8 cellular contexts compared by ENCODE assay signal in the genomic region with DNA sequence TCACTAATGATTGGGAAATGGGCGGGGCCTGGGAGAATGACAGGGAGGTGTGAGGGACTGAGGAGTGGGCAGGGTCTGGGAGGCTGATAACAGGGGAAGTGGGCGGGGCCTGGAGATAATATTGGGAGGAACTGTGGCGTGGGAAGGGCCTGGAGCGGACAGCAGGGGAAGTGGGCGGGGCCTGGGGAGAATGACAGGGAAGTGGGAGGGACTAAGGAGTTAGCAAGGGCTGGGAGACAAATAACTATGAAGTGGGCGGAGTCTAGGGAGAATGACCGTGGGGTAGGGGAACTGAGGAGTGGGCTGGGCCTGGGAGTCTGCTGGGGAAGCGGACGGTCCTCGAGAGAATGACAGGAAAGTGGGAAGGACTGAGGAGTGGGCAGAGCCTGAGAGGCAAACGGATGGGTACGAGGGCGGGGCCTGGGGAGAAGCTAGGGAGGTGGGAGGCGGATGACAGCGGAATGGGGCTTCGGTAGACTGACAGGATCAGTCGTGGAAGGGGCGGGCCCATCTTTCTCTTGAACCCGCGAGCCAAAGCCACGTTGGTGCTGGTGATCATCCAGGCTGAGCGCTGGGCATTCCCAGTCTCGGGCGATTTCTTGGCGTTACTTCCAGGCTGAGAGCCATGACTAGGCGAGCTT. TPM values are rescaled to one million over a fixed set of nuclear protein-coding genes. Genes with fewer than 3 reads are reported as not detected.
DNase-seq lines count a peak whose midpoint lies in the region; ATAC-seq, FAIRE-seq and TF ChIP-seq lines count a peak whose summit lies in the region.

No MANE protein-coding gene starts in this region.

- POLR2A ChIA-PET in naive thymus-derived CD8-positive, alpha-beta T cell (lab: Charles Lee) = interaction anchor here (0.7 to 1.6 kb wide), 9 partner anchors 15 to 407 kb away, joined by 3 to 9 read pairs (median 4); partner anchors contain the start of genes DENND1C, KHSRP and TNFSF9

- peak overlapping the region; percentile 83 to 99 (median 97) for H3K4me3 Mint-ChIP-seq in naive thymus-derived CD8-positive, alpha-beta T cell

- TF ChIP-seq POLR2A in Peyer's patch (IDR thresholded peaks at IDR 0.05) = no peak

- H3K4me1 Mint-ChIP-seq in naive thymus-derived CD8-positive, alpha-beta T cell = peaks cover 22 to 39% (median 33%) of the 10 kb centered on the region in 4 donors

- H3K36me3 ChIP-seq in Peyer's patch = no peaks in the 10 kb centered on the region

- H3K36me3 Mint-ChIP-seq in naive thymus-derived CD8-positive, alpha-beta T cell = no peaks in the 10 kb centered on the region

- H3K4me3 ChIP-seq in Peyer's patch = peak overlapping the region; percentile 46 to 71 (median 62)

- H3K27ac ChIP-seq in Peyer's patch = peak overlapping the region; percentile 44 to 71 (median 58)

- no peaks in the 10 kb centered on the region for H3K9me3 Mint-ChIP-seq in naive thymus-derived CD8-positive, alpha-beta T cell

- no peaks in the 10 kb centered on the region for H3K27me3 Mint-ChIP-seq in naive thymus-derived CD8-positive, alpha-beta T cell

- H3K4me1 ChIP-seq in Peyer's patch = peaks cover 0 to 12% (median 5%) of the 10 kb centered on the region in 4 donors

- FAIRE-seq in A204.1 (lab: Jason Lieb, UNC) = peak; percentile 96

- TF ChIP-seq CTCF in Peyer's patch (IDR thresholded peaks at IDR 0.05) = no peak

- peak; percentile 90 to 95 (median 93) for DNase-seq in Peyer's patch
- DNase-seq in activated T-helper 1 cell treated with anti-CD3 and anti-CD28 coated beads, Interleukin-2, amount 50 U/mL, for 16 hours (ENCODE audit: low read depth in 1 of 2, low spot score in 1 of 2) = peak; percentile 17 to 23
- DNase-seq in fibroblast of peridontal ligament (ENCODE audit: extremely low read depth) = peak; percentile 34
- peak in 8 of 10 donors; percentile 23 to 76 (median 48) for DNase-seq in naive thymus-derived CD8-positive, alpha-beta T cell
- DNase-seq in stimulated activated naive CD8-positive, alpha-beta T cell treated with anti-CD3 and anti-CD28 coated beads, Interleukin-15, Interleukin-2, amounts not matched to agents 100 U/mL and 50 U/mL, for 24 hours = peak; percentile 84

- peak overlapping the region in 8 of 10 donors; percentile 3 to 92 (median 82) for H3K27ac Mint-ChIP-seq in naive thymus-derived CD8-positive, alpha-beta T cell

- peak; percentile 41 for ATAC-seq in GM18498 (IDR thresholded peaks at IDR 0.05; ENCODE audit: unreplicated experiment)
- ATAC-seq in HG03354 (IDR thresholded peaks at IDR 0.05; ENCODE audit: poor library complexity, severe bottlenecking, unreplicated experiment) = peak; percentile 47
- peak; percentile 58 to 61 for ATAC-seq in naive thymus-derived CD8-positive, alpha-beta T cell
- ATAC-seq in stimulated activated naive CD8-positive, alpha-beta T cell treated with anti-CD3 and anti-CD28 coated beads, Interleukin-15, Interleukin-2, amounts not matched to agents 100 U/mL and 50 U/mL, for 24 hours = peak; percentile 63

- H3K27me3 ChIP-seq in Peyer's patch = no peaks in the 10 kb centered on the region

- H3K9me3 ChIP-seq in Peyer's patch = no peaks in the 10 kb centered on the region

RNA-seq across cellular contexts. Expression of gene TUBB4A, which starts 14.0 kb away (rescaled TPM):
- 1 to 10 TPM in 1 of 4 donors, under 1 TPM in 1, not detected in 2; 0.54 to 1.6 TPM for total RNA-seq in Peyer's patch
- 1 to 10 TPM; 7.6 to 8.8 TPM for total RNA-seq in naive thymus-derived CD8-positive, alpha-beta T cell
- polyA plus RNA-seq in naive thymus-derived CD8-positive, alpha-beta T cell = 1 to 10 TPM; 2.8 to 7.3 (median 5.2) TPM

RNA-seq across cellular contexts. Expression of gene TNFSF9, which starts 14.7 kb away (rescaled TPM):
- total RNA-seq in Peyer's patch = under 1 TPM in 2 of 4 donors, not detected in 2; 0.53 to 0.95 TPM
- total RNA-seq in naive thymus-derived CD8-positive, alpha-beta T cell = 1 to 10 TPM in 1 of 2 experiments, under 1 TPM in 1; 0.30 to 1.0 TPM
- polyA plus RNA-seq in naive thymus-derived CD8-positive, alpha-beta T cell = under 1 TPM in 2 of 3 donors, not detected in 1; 0.25 to 0.54 TPM

RNA-seq across cellular contexts. Expression of gene DENND1C, which starts 34.6 kb away (rescaled TPM):
- 10 to 100 TPM in 1 of 4 donors, 1 to 10 TPM in 3; 4.5 to 25.6 (median 8.2) TPM for total RNA-seq in Peyer's patch
- 100 to 1,000 TPM; 105 to 110 TPM for total RNA-seq in naive thymus-derived CD8-positive, alpha-beta T cell
- 100 to 1,000 TPM in 1 of 3 donors, 10 to 100 TPM in 2; 35.4 to 106 (median 67.7) TPM for polyA plus RNA-seq in naive thymus-derived CD8-positive, alpha-beta T cell

RNA-seq across cellular contexts. Expression of gene CRB3, which starts 52.1 kb away (rescaled TPM):
- 100 to 1,000 TPM in 3 of 4 donors, 10 to 100 TPM in 1; 21.5 to 245 (median 190) TPM for total RNA-seq in Peyer's patch
- total RNA-seq in naive thymus-derived CD8-positive, alpha-beta T cell = 10 to 100 TPM in 1 of 2 experiments, 1 to 10 TPM in 1; 8.5 to 10.5 TPM
- 1 to 10 TPM; 4.3 to 5.8 (median 5.7) TPM for polyA plus RNA-seq in naive thymus-derived CD8-positive, alpha-beta T cell

RNA-seq across cellular contexts. Expression of gene SLC25A23, which starts 56.5 kb away (rescaled TPM):
- 100 to 1,000 TPM in 3 of 4 donors, 10 to 100 TPM in 1; 69.3 to 209 (median 122) TPM for total RNA-seq in Peyer's patch
- 10 to 100 TPM; 19.0 to 24.5 TPM for total RNA-seq in naive thymus-derived CD8-positive, alpha-beta T cell
- polyA plus RNA-seq in naive thymus-derived CD8-positive, alpha-beta T cell = 10 to 100 TPM; 14.6 to 29.6 (median 15.9) TPM

Comparison
In these comparisons a context has a peak if more than half of its experiments do, and no peak if none do; other contexts are left out.
1. Peak in every context shown above with its lines: DNase-seq, ATAC-seq, H3K4me3 ChIP-seq and H3K27ac ChIP-seq.
2. DNase-seq: peak in every context shown above with its lines; median percentile 93 in Peyer's patch; 84 in stimulated activated naive CD8-positive, alpha-beta T cell treated with anti-CD3 and anti-CD28 coated beads, Interleukin-15, Interleukin-2, amounts not matched to agents 100 U/mL and 50 U/mL, for 24 hours; 48 in naive thymus-derived CD8-positive, alpha-beta T cell; 34 in fibroblast of peridontal ligament; 20 in activated T-helper 1 cell treated with anti-CD3 and anti-CD28 coated beads, Interleukin-2, amount 50 U/mL, for 16 hours.